Comparison of ENCODE assay signal across 1 cellular context in genomic region chr20:44885392-44886275, GRCh38.
A peak's percentile ranks its signal among the peaks of the same experiment; 100 is the strongest.
TF ChIP-seq lines count a peak whose summit lies in the region.

Gene YWHAB, plus strand, starts transcription at chr20:44885705. Its CDS starts 15,829 bp downstream, at chr20:44901534.

TF ChIP-seq in HepG2, 621 proteins besides CTCF, POLR2A, EP300 and RAD21 (continued from another document and continues in another):
- TF ChIP-seq YEATS4 (CRISPR knock-in tag; IDR thresholded peaks at IDR 0.05; ENCODE audit: borderline replicate concordance) (peak; percentile 94), HMGXB3 (CRISPR knock-in tag; IDR thresholded peaks at IDR 0.05; ENCODE audit: borderline replicate concordance) (peak; percentile 98), RARG (CRISPR knock-in tag; IDR thresholded peaks at IDR 0.05; ENCODE audit: low read depth) (no peak), THYN1 (CRISPR knock-in tag; IDR thresholded peaks at IDR 0.05; ENCODE audit: borderline replicate concordance, low read depth) (no peak), NFE2 (CRISPR knock-in tag; IDR thresholded peaks at IDR 0.05) (0 out of 2 replicates have a peak, but pooled peaks have one; percentile 5), DDIT3 (CRISPR knock-in tag; IDR thresholded peaks at IDR 0.05) (no peak), ZNF883 (CRISPR knock-in tag; IDR thresholded peaks at IDR 0.05; ENCODE audit: not compliant biosample characterization) (no peak), JUNB (CRISPR knock-in tag; IDR thresholded peaks at IDR 0.05; ENCODE audit: borderline replicate concordance) (no peak), CENPT (CRISPR knock-in tag; IDR thresholded peaks at IDR 0.05; ENCODE audit: low read depth) (no peak), NFYB (CRISPR knock-in tag; IDR thresholded peaks at IDR 0.05) (peak; percentile 89), ZNF598 (CRISPR knock-in tag; IDR thresholded peaks at IDR 0.05; ENCODE audit: borderline replicate concordance) (peak; percentile 85), SNRNP70 (IDR thresholded peaks at IDR 0.05; ENCODE audit: low read depth, low read length) (no peak), TOPORS (CRISPR knock-in tag; IDR thresholded peaks at IDR 0.05) (peak; percentile 56; the same call in 1 of the 2 replicates), MBNL3 (CRISPR knock-in tag; conservative IDR thresholded peaks at IDR 0.05) (no peak), SNAPC2 (CRISPR knock-in tag; IDR thresholded peaks at IDR 0.05) (no peak; the same call in 1 of the 2 replicates), ZNF138 (CRISPR knock-in tag; IDR thresholded peaks at IDR 0.05; ENCODE audit: low read depth) (peak; percentile 90), CCDC6 (CRISPR knock-in tag; IDR thresholded peaks at IDR 0.05) (peak; percentile 66; the same call in 1 of the 2 replicates), ETV5 (CRISPR knock-in tag; IDR thresholded peaks at IDR 0.05; ENCODE audit: borderline replicate concordance) (peak; percentile 95), ZBTB20 (CRISPR knock-in tag; IDR thresholded peaks at IDR 0.05; ENCODE audit: borderline replicate concordance, low read depth) (peak; percentile 72), DR1 (CRISPR knock-in tag; IDR thresholded peaks at IDR 0.05) (peak; percentile 79), ZMAT5 (CRISPR knock-in tag; IDR thresholded peaks at IDR 0.05; ENCODE audit: borderline replicate concordance, low read depth) (no peak), ZFX (CRISPR knock-in tag; IDR thresholded peaks at IDR 0.05; ENCODE audit: low read depth) (peak; percentile 86), ZNF430 (CRISPR knock-in tag; IDR thresholded peaks at IDR 0.05) (peak; percentile 89), TP53 (CRISPR knock-in tag; conservative IDR thresholded peaks at IDR 0.05) (0 out of 2 replicates have a peak, but pooled peaks have one; percentile 44), BCL6 (CRISPR knock-in tag; IDR thresholded peaks at IDR 0.05) (0 out of 2 replicates have a peak, but pooled peaks have one; percentile 51), ZBTB21 (CRISPR knock-in tag; IDR thresholded peaks at IDR 0.05) (no peak), AKNA (CRISPR knock-in tag; IDR thresholded peaks at IDR 0.05; ENCODE audit: borderline replicate concordance) (no peak; the same call in 1 of the 2 replicates), ONECUT2 (CRISPR knock-in tag; IDR thresholded peaks at IDR 0.05) (no peak), CENPX (CRISPR knock-in tag; IDR thresholded peaks at IDR 0.05) (no peak), CHD4 (IDR thresholded peaks at IDR 0.05; ENCODE audit: borderline replicate concordance, low read length) (no peak)
- TF ChIP-seq, protein P1, sequence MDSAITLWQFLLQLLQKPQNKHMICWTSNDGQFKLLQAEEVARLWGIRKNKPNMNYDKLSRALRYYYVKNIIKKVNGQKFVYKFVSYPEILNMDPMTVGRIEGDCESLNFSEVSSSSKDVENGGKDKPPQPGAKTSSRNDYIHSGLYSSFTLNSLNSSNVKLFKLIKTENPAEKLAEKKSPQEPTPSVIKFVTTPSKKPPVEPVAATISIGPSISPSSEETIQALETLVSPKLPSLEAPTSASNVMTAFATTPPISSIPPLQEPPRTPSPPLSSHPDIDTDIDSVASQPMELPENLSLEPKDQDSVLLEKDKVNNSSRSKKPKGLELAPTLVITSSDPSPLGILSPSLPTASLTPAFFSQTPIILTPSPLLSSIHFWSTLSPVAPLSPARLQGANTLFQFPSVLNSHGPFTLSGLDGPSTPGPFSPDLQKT (CRISPR knock-in tag; IDR thresholded peaks at IDR 0.05; ENCODE audit: borderline replicate concordance): peak; percentile 79; the same call in 1 of the 2 replicates
- TF ChIP-seq, protein P2, sequence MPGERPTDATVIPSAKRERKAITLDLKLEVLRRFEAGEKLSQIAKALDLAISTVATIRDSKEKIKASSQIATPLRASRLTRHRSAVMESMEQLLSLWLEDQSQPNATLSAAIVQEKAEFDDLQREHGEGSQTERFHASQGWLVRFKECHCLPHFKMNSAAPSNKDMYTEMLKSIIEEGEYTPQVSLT (CRISPR knock-in tag; IDR thresholded peaks at IDR 0.05; ENCODE audit: borderline replicate concordance, low read depth): no peak
- TF ChIP-seq, protein P3, sequence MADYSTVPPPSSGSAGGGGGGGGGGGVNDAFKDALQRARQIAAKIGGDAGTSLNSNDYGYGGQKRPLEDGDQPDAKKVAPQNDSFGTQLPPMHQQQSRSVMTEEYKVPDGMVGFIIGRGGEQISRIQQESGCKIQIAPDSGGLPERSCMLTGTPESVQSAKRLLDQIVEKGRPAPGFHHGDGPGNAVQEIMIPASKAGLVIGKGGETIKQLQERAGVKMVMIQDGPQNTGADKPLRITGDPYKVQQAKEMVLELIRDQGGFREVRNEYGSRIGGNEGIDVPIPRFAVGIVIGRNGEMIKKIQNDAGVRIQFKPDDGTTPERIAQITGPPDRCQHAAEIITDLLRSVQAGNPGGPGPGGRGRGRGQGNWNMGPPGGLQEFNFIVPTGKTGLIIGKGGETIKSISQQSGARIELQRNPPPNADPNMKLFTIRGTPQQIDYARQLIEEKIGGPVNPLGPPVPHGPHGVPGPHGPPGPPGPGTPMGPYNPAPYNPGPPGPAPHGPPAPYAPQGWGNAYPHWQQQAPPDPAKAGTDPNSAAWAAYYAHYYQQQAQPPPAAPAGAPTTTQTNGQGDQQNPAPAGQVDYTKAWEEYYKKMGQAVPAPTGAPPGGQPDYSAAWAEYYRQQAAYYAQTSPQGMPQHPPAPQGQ (CRISPR knock-in tag; IDR thresholded peaks at IDR 0.05; ENCODE audit: borderline replicate concordance): no peak
- TF ChIP-seq, protein P4, sequence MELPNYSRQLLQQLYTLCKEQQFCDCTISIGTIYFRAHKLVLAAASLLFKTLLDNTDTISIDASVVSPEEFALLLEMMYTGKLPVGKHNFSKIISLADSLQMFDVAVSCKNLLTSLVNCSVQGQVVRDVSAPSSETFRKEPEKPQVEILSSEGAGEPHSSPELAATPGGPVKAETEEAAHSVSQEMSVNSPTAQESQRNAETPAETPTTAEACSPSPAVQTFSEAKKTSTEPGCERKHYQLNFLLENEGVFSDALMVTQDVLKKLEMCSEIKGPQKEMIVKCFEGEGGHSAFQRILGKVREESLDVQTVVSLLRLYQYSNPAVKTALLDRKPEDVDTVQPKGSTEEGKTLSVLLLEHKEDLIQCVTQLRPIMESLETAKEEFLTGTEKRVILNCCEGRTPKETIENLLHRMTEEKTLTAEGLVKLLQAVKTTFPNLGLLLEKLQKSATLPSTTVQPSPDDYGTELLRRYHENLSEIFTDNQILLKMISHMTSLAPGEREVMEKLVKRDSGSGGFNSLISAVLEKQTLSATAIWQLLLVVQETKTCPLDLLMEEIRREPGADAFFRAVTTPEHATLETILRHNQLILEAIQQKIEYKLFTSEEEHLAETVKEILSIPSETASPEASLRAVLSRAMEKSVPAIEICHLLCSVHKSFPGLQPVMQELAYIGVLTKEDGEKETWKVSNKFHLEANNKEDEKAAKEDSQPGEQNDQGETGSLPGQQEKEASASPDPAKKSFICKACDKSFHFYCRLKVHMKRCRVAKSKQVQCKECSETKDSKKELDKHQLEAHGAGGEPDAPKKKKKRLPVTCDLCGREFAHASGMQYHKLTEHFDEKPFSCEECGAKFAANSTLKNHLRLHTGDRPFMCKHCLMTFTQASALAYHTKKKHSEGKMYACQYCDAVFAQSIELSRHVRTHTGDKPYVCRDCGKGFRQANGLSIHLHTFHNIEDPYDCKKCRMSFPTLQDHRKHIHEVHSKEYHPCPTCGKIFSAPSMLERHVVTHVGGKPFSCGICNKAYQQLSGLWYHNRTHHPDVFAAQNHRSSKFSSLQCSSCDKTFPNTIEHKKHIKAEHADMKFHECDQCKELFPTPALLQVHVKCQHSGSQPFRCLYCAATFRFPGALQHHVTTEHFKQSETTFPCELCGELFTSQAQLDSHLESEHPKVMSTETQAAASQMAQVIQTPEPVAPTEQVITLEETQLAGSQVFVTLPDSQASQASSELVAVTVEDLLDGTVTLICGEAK (IDR thresholded peaks at IDR 0.05): peak; percentile 59
- TF ChIP-seq, protein P4 (CRISPR knock-in tag; IDR thresholded peaks at IDR 0.05): peak; percentile 78
- TF ChIP-seq, protein P5, sequence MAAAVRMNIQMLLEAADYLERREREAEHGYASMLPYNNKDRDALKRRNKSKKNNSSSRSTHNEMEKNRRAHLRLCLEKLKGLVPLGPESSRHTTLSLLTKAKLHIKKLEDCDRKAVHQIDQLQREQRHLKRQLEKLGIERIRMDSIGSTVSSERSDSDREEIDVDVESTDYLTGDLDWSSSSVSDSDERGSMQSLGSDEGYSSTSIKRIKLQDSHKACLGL (CRISPR knock-in tag; IDR thresholded peaks at IDR 0.05): peak; percentile 77
